In genomic region chr2:113583541-113584225, GRCh38 we compare ENCODE assay signal across 8 cellular contexts. TPM values are rescaled to one million over a fixed set of nuclear protein-coding genes. Genes with fewer than 3 reads are reported as not detected.
DNase-seq lines count a peak whose midpoint lies in the region; TF ChIP-seq lines count a peak whose summit lies in the region.
"Not testable (repeated sequence)": the region's sequence is repeated elsewhere in the genome, so short reads cannot be mapped to it uniquely, and the experiment has no call there.

No MANE protein-coding gene starts in this region.

- H3K36me3 ChIP-seq in BE2C, ovary: not testable (repeated sequence)

- 1 to 2% (median 1%) methylated on average over 38 to 47 of the region's 62 CpGs for WGBS in ovary, 3 donors

- peak overlapping the region in 1 of 2 donors; percentile 8 for H3K27ac ChIP-seq in ovary

- not testable (repeated sequence) for TF ChIP-seq EP300 in ovary (IDR thresholded peaks at IDR 0.05)

- TF ChIP-seq POLR2A in ovary (IDR thresholded peaks at IDR 0.05), result not testable (repeated sequence)

- in situ Hi-C loops in SK-MEL-5 (cut with HindIII; ENCODE audit: low pct_unique_long_range_greater_than_20kb, low sequenced_read_pairs), result not testable (repeated sequence)

- intact Hi-C loops in ovary (cut with DNase I), result not testable (repeated sequence)

- DNase-seq in BE2C, result peak; percentile 76
- DNase-seq in HCEC 1CT, result peak; percentile 65
- peak; percentile 69 for DNase-seq in SK-MEL-5 (ENCODE audit: low read depth, low spot score)
- DNase-seq in activated T-helper 1 cell treated with Interleukin-2 at 50 U/mL for 16 hours (ENCODE audit: low read depth), result peak; percentile 73
- DNase-seq in ecto neural progenitor cell (ENCODE audit: low spot score), result peak; percentile 86
- DNase-seq in iPS-NIHi11 (ENCODE audit: low spot score), result peak; percentile 74
- peak; percentile 62 to 85 (median 81) for DNase-seq in ovary
- peak; percentile 77 to 80 for DNase-seq in stimulated activated CD8-positive, alpha-beta memory T cell treated with anti-CD3 and anti-CD28 coated beads, Interleukin-2, amount 100 ng/mL, for 48 hours (ENCODE audit: low read depth in 2 of 2)

- not testable (repeated sequence) for H3K27me3 ChIP-seq in BE2C, ovary

- not testable (repeated sequence) for H3K9me3 ChIP-seq in BE2C, ovary

- not testable (repeated sequence) for H3K4me1 ChIP-seq in BE2C; ovary (ENCODE audit: insufficient read depth)

- H3K4me3 ChIP-seq in BE2C (ENCODE audit: low read depth, low read length), result peak overlapping the region; percentile 63
- H3K4me3 ChIP-seq in ovary, result peak overlapping the region; percentile 47

- not testable (repeated sequence) for TF ChIP-seq CTCF in BE2C (IDR thresholded peaks at IDR 0.05; ENCODE audit: low read depth, low read length); ovary (IDR thresholded peaks at IDR 0.05)

RNA-seq across cellular contexts. Expression of gene RABL2A, which starts 43.4 kb away (rescaled TPM):
- 12.6 TPM for polyA plus RNA-seq in BE2C (2012; ENCODE audit: insufficient read depth, insufficient read length, low read depth)
- 2.8 and 5.2 TPM in 2 replicates for total RNA-seq in SK-MEL-5 (2014; rRNA removed; shearing (Covaris generic))
- 5.3 and 6.6 TPM in 2 replicates for polyA plus RNA-seq in SK-MEL-5 (2015; cell fraction: cytosol; rRNA removed)
- polyA plus RNA-seq in SK-MEL-5 (2015; cell fraction: nucleus; rRNA removed), result 22.9 and 48.8 TPM in 2 replicates
- 10 to 100 TPM in 6 of 7 donors, 1 to 10 TPM in 1; 9.5 to 32.9 (median 22.3) TPM for total RNA-seq in ovary
- 10 to 100 TPM; 15.0 to 22.1 TPM for polyA plus RNA-seq in ovary
